2 cellular contexts compared by ENCODE assay signal in the genomic region with DNA sequence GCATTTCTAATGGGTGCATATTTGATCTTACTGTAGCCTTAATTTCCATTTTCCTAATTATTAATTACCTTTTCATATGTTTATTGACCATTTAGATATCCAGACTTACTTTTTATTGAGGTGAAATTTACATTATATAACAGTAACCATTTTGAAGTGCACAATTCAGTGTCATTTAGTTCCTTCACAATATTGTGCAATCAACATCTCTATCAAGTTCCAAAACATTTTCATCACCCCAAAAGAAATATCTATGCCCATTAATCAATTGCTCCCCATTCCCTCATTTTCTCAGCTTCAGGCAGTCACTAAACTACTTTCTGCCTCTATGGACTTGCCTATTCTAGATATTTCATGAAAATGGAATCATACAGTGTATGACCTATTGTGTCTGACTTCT.
TF ChIP-seq lines count a peak whose summit lies in the region.

No MANE protein-coding gene starts in this region.

TF ChIP-seq in IMR-90, 13 proteins besides CTCF, POLR2A, EP300 and RAD21:
- peak; percentile 83 for TF ChIP-seq CEBPB (IDR thresholded peaks at IDR 0.05; ENCODE audit: low read depth, low read length)
- no peak for TF ChIP-seq MAFK (IDR thresholded peaks at IDR 0.05; ENCODE audit: low read depth, low read length)
- TF ChIP-seq MAZ (IDR thresholded peaks at IDR 0.05; ENCODE audit: borderline replicate concordance, low read depth, low read length), result no peak

TF ChIP-seq in H1, 55 proteins besides CTCF, POLR2A, EP300 and RAD21:
- peak; percentile 54; the same call in 1 of the 2 replicates for TF ChIP-seq CEBPB (IDR thresholded peaks at IDR 0.05; ENCODE audit: low read depth, low read length)
- no peak for TF ChIP-seq PHF8 (conservative IDR thresholded peaks at IDR 0.05; ENCODE audit: low read depth, low read length)
- TF ChIP-seq SUZ12 (IDR thresholded peaks at IDR 0.05; ENCODE audit: low read length), result no peak
